Comparison of ENCODE assay signal across 8 cellular contexts in the genomic region with DNA sequence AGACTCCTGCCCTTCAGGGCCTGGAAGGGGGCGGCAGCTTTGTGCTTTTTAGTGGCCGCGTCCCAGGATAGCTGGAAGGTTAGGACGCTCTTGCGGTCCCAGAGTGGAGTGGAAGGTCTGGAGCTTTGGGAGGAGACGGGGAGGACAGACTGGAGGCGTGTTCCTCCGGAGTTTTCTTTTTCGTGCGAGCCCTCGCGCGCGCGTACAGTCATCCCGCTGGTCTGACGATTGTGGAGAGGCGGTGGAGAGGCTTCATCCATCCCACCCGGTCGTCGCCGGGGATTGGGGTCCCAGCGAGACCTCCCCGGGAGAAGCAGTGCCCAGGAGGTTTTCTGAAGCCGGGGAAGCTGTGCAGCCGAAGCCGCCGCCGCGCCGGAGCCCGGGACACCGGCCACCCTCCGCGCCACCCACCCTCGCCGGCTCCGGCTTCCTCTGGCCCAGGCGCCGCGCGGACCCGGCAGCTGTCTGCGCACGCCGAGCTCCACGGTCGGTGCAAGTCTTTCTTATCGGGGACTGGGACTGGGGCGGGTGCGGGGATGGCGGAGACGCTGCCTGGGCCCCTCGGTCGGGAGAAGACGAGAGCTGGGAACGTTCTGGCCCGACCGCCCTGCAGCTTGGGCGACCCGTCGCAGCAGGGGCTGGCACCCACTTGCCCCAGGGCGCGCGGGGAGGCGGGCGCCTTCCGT. TPM values are rescaled to one million over a fixed set of nuclear protein-coding genes. Genes with fewer than 3 reads are reported as not detected.
DNase-seq lines count a peak whose midpoint lies in the region; ATAC-seq and TF ChIP-seq lines count a peak whose summit lies in the region.

Gene EDNRA (plus strand): TSS at position 207 of the 686 bp plus-strand sequence. CDS start 4,585 bp downstream, outside the sequence.

- no peaks in the 10 kb centered on the region for H3K36me3 Mint-ChIP-seq in neural progenitor cell

- POLR2A ChIA-PET in PC-9 (lab: Charles Lee; ENCODE audit: unreplicated experiment), result no interaction called here

- no peaks in the 10 kb centered on the region for H3K9me2 ChIP-seq in PC-9 (ENCODE audit: insufficient read depth)

- H3F3A ChIP-seq in PC-9 (ENCODE audit: insufficient read depth, low read depth) (no peaks in the 10 kb centered on the region), neural progenitor cell (ENCODE audit: low read depth) (no peaks in the 10 kb centered on the region)

- DNase-seq in AG08395 (ENCODE audit: low spot score) (peak; percentile 63), PC-9 (peak in 1 of 2 experiments; percentile 16), fibroblast of the aortic adventitia (ENCODE audit: low read depth) (peak; percentile 64), neural progenitor cell (ENCODE audit: low spot score) (peak; percentile 64), left colon (no peak), OCI-M1 (lab: John Stamatoyannopoulos, UW) (no peak)

- H3K4me1 ChIP-seq in PC-9 (replicated peaks; ENCODE audit: insufficient read depth) (no peaks in the 10 kb centered on the region), neural progenitor cell (peaks cover 8% of the 10 kb centered on the region)

- H3K27ac ChIP-seq in PC-9 (no peak within 1 kb of the TSS), neural progenitor cell (no peak within 1 kb of the TSS)

- no peaks in the 10 kb centered on the region for H3K4me1 Mint-ChIP-seq in neural progenitor cell

- peaks cover 8% of the 10 kb centered on the region for H3K27me3 Mint-ChIP-seq in neural progenitor cell (ENCODE audit: insufficient read depth, low read depth)

- H3K4me3 ChIP-seq in PC-9 (peak within 1 kb of the TSS; percentile 46), fibroblast of the aortic adventitia (ENCODE audit: low read depth, low read length) (peak within 1 kb of the TSS; percentile 72), neural progenitor cell (peak within 1 kb of the TSS; percentile 78)

- TF ChIP-seq CTCF in PC-9 (conservative IDR thresholded peaks at IDR 0.05) (no peak), fibroblast of the aortic adventitia (IDR thresholded peaks at IDR 0.05; ENCODE audit: insufficient read depth, low read length) (no peak), neural progenitor cell (IDR thresholded peaks at IDR 0.05) (no peak)

- BruUV-seq in PC-9 (replicated peaks; lab: Mats Ljungman, UMichigan), result no TSS peak

- H2AFZ ChIP-seq in PC-9 (peak within 1 kb of the TSS; percentile 60), neural progenitor cell (replicated peaks) (peak within 1 kb of the TSS; percentile 99)

- H4K20me1 ChIP-seq in PC-9 (ENCODE audit: insufficient read depth) (no peaks in the 10 kb centered on the region), neural progenitor cell (ENCODE audit: low read depth) (no peaks in the 10 kb centered on the region)

- H3K9me3 Mint-ChIP-seq in neural progenitor cell, result no peaks in the 10 kb centered on the region

- H3K36me3 ChIP-seq in PC-9 (ENCODE audit: low read depth) (no peaks in the 10 kb centered on the region), neural progenitor cell (no peaks in the 10 kb centered on the region)

- CTCF ChIA-PET in PC-9 (lab: Charles Lee), result interaction anchor here (0.6 kb wide), 1 partner anchor 11 kb away, joined by 10 read pairs; no protein-coding TSS in a partner anchor

- H3K27me3 ChIP-seq in PC-9 (ENCODE audit: insufficient read depth, low read depth) (no peaks in the 10 kb centered on the region), neural progenitor cell (peaks cover 46% of the 10 kb centered on the region)

- ATAC-seq in left colon (no peak), HG03039 (IDR thresholded peaks at IDR 0.05; ENCODE audit: unreplicated experiment) (no peak), HG03469 (IDR thresholded peaks at IDR 0.05; ENCODE audit: unreplicated experiment) (no peak)

- intact Hi-C loops in PC-9 (cut with micrococcal nuclease; ENCODE audit: unreplicated experiment) (no loop called here), left colon (cut with DNase I, micrococcal nuclease) (no loop called here)

- H3K9me3 ChIP-seq in PC-9 (ENCODE audit: insufficient read depth, low read depth), result no peaks in the 10 kb centered on the region
- H3K9me3 ChIP-seq in neural progenitor cell (ENCODE audit: low read depth), result no peaks in the 10 kb centered on the region

- H3K9ac ChIP-seq in neural progenitor cell, result no peak within 1 kb of the TSS

- peak within 1 kb of the TSS; percentile 59 for H3K4me2 ChIP-seq in PC-9
- peak within 1 kb of the TSS; percentile 96 for H3K4me2 ChIP-seq in neural progenitor cell

- no peaks in the 10 kb centered on the region for H3K79me2 ChIP-seq in PC-9 (ENCODE audit: low read depth)
- H3K79me2 ChIP-seq in neural progenitor cell (ENCODE audit: low read depth), result no peaks in the 10 kb centered on the region

- H3K27ac Mint-ChIP-seq in neural progenitor cell, result peak within 1 kb of the TSS; percentile 88

- peak within 1 kb of the TSS; percentile 93 for H3K4me3 Mint-ChIP-seq in neural progenitor cell

RNA-seq across cellular contexts. Expression of gene EDNRA, which starts in this region (rescaled TPM):
- total RNA-seq in PC-9 (2021) (not detected in 2 replicates), fibroblast of the aortic adventitia (ENCODE audit: low replicate concordance) (10.8 and 37.6 TPM in 2 replicates), neural progenitor cell (ENCODE audit: low replicate concordance) (2.9 and 3.4 TPM in 2 replicates), left colon (1 to 10 TPM in 1 of 2 donors, under 1 TPM in 1; 0.55 to 1.3 TPM)

Comparison
In these comparisons a context has a peak if more than half of its experiments do, and no peak if none do; other contexts are left out.
1. DNase-seq: peak in AG08395 (single experiment), fibroblast of the aortic adventitia (single experiment) and neural progenitor cell (single experiment); none in left colon (0 of 2) and OCI-M1 (single experiment).
2. Peak in every context shown above with its lines, with median percentiles within 50 percentile points of each other: H3K4me3 ChIP-seq.